ENCODE assay signal across 21 cellular contexts in the genomic region with DNA sequence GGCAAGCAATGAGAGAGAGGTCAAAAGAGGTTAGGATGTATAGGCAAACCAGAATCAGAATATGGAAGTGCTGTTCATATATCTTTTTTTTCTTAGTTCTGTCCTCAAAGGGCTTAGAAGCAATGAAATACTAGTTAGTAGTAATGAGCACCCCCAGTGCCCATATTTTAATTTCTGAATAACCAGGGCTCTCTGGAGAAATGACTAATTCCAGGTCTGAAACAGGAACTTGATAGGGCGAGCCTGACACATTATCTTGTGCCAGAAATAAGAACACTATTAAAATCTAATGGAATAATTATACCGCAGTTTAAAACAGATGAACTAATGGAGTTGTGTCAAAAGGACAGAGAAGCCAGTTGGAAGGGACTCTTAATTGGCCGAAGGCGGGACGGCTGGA.
"Had no signal": no experiment of that assay in that cellular context is flagged by ENCODE, and none has a peak within 500 bp of the region (broad histone marks: within the 10 kb centered on the region; RNA-seq: fewer than 3 reads in every experiment).

No MANE protein-coding gene starts in this region.

- ATAC-seq: activated CD8-positive, alpha-beta memory T cell treated with anti-CD3 and anti-CD28 coated beads, Interleukin-2, amount 10 ng/mL, durations not matched to agents 7 days and 5 days; left ventricle myocardium superior; mucosa of descending colon; stimulated activated naive CD8-positive, alpha-beta T cell treated with anti-CD3 and anti-CD28 coated beads, Interleukin-15, Interleukin-2, amounts not matched to agents 100 U/mL and 50 U/mL, for 24 hours had no signal

- DNase-seq: activated CD4-positive, alpha-beta T cell treated with anti-CD3 and anti-CD28 coated beads, Interleukin-2, amount 50 U/mL, for 1 hour; activated CD4-positive, CD25-positive, alpha-beta regulatory T cell; activated CD8-positive, alpha-beta memory T cell treated with anti-CD3 and anti-CD28 coated beads, Interleukin-2, amount 10 ng/mL, durations not matched to agents 7 days and 5 days; adrenal gland; effector CD4-positive, alpha-beta T cell; esophagus squamous epithelium; immature natural killer cell; kidney glomerular epithelial cell; left ventricle myocardium superior; mucosa of descending colon; naive B cell; SK-N-SH; stimulated activated naive CD8-positive, alpha-beta T cell treated with anti-CD3 and anti-CD28 coated beads, Interleukin-15, Interleukin-2, amounts not matched to agents 100 U/mL and 50 U/mL, for 24 hours; transverse colon; uterus had no signal

- H3K27me3 Mint-ChIP-seq: activated CD8-positive, alpha-beta memory T cell treated with anti-CD3 and anti-CD28 coated beads, Interleukin-2, amount 10 ng/mL, durations not matched to agents 7 days and 5 days; memory B cell; naive B cell; progenitor cell of endocrine pancreas had no signal

- H3K4me1 ChIP-seq: adrenal gland, breast epithelium, esophagus squamous epithelium, suprapubic skin, transverse colon, uterus had no signal

- H3K4me3 ChIP-seq: adrenal gland, breast epithelium, esophagus squamous epithelium, mucosa of descending colon, suprapubic skin, transverse colon, uterus had no signal

- H3K27ac Mint-ChIP-seq: activated CD8-positive, alpha-beta memory T cell treated with anti-CD3 and anti-CD28 coated beads, Interleukin-2, amount 10 ng/mL, durations not matched to agents 7 days and 5 days; immature natural killer cell; memory B cell; naive B cell; progenitor cell of endocrine pancreas had no signal

- H3K27me3 ChIP-seq: adrenal gland, breast epithelium, esophagus squamous epithelium, suprapubic skin, transverse colon, uterus had no signal

- H3K36me3 ChIP-seq: adrenal gland, breast epithelium, esophagus squamous epithelium, suprapubic skin, transverse colon, uterus had no signal

- H3K4me3 Mint-ChIP-seq: activated CD8-positive, alpha-beta memory T cell treated with anti-CD3 and anti-CD28 coated beads, Interleukin-2, amount 10 ng/mL, durations not matched to agents 7 days and 5 days; immature natural killer cell; memory B cell; naive B cell; neural crest cell had no signal

- H3K27ac ChIP-seq: adrenal gland, breast epithelium, esophagus squamous epithelium, suprapubic skin, transverse colon, uterus had no signal

- H3K4me1 Mint-ChIP-seq: naive B cell, neural crest cell had no signal

- H3K9me3 Mint-ChIP-seq: neural crest cell had no signal

- FAIRE-seq: astrocyte had no signal

- H3K9me3 ChIP-seq: adrenal gland, esophagus squamous epithelium, mucosa of descending colon, SK-N-SH, suprapubic skin, transverse colon had no signal
